In the genomic region with DNA sequence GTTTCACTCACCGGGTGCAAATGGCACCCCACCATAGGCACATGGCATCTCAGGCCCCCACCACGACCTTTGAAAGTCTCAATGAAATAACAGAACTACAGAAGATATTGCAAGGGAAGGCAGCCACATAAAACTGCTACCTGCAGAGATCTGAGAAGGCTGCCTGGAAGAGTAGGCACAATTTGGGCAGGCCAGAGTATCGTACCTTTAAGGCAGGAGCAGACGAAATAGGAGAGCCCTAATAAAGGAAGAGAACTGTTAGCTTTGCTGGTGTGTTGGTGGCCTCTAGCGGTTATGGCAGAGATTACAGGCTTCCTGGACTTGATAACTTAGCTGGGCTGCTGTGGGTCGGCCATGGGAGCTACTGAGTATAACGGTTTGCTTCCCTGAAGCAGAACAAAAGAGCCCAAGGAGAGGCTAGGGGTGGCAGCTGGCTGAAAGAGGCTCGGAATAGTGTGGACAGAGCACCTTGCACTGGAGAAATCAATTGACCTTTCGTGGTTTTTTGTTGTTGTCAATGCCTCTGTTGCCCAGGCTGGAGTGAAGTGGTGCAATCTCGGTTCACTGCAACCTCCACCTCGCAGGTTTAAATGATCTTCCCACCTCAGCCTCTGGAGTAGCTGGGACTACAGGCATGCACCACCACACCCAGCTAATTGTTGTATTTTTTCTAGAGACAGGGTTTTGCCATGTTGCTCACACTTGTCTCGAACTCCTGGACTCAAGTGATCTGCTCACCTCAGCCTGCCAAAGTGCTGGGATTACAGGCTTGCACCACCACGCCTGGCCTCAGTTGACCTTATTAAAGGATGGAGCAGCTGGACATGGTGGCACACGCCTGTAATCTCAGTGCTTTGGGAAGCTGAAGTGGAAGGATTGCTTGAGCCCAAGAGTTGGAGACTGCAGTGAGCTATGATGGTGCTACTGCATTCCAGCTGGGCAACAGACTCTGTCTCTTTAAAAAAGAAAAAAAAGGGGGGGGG, we compare ENCODE assay signal across 1 cellular context.
TF ChIP-seq lines count a peak whose summit lies in the region.

No MANE protein-coding gene starts in this region.

TF ChIP-seq in K562, 482 proteins besides CTCF, POLR2A, EP300 and RAD21 (continues in another document):
- TF ChIP-seq MYC (IDR thresholded peaks at IDR 0.05; ENCODE audit: low read depth, low read length) (peak; percentile 67), MYC (CRISPR knock-in tag; IDR thresholded peaks at IDR 0.05; ENCODE audit: borderline replicate concordance, low read depth) (no peak), ZNF445 (CRISPR knock-in tag; IDR thresholded peaks at IDR 0.05; ENCODE audit: low read depth) (no peak), RBFOX2 (IDR thresholded peaks at IDR 0.05; ENCODE audit: low read depth, low read length) (no peak), CBFB (CRISPR knock-in tag; IDR thresholded peaks at IDR 0.05) (no peak), MEIS2 (IDR thresholded peaks at IDR 0.05; ENCODE audit: partially characterized antibody) (no peak), ZEB2 (IDR thresholded peaks at IDR 0.05) (no peak), PHB2 (IDR thresholded peaks at IDR 0.05; ENCODE audit: low read depth) (no peak), FOXP1 (CRISPR knock-in tag; IDR thresholded peaks at IDR 0.05) (no peak), C11orf30 (IDR thresholded peaks at IDR 0.05; ENCODE audit: low read depth) (no peak), ZC3H4 (CRISPR knock-in tag; IDR thresholded peaks at IDR 0.05; ENCODE audit: borderline replicate concordance) (no peak), CC2D1A (IDR thresholded peaks at IDR 0.05) (no peak), RBM17 (IDR thresholded peaks at IDR 0.05; ENCODE audit: borderline replicate concordance, low read depth, low read length) (no peak), TSC22D4 (tag; IDR thresholded peaks at IDR 0.05) (no peak), GABPA (tag; conservative IDR thresholded peaks at IDR 0.05; ENCODE audit: low read depth) (no peak), ZNF76 (CRISPR knock-in tag; IDR thresholded peaks at IDR 0.05; ENCODE audit: borderline replicate concordance) (no peak), CSDE1 (IDR thresholded peaks at IDR 0.05) (no peak), HEY1 (CRISPR knock-in tag; IDR thresholded peaks at IDR 0.05; ENCODE audit: borderline replicate concordance) (no peak), MCM3 (IDR thresholded peaks at IDR 0.05) (no peak), ZNF282 (CRISPR knock-in tag; IDR thresholded peaks at IDR 0.05) (no peak), NR2C1 (IDR thresholded peaks at IDR 0.05) (no peak), NR2C1 (tag; IDR thresholded peaks at IDR 0.05) (no peak), HNRNPH1 (optimal IDR thresholded peaks at IDR 0.05; ENCODE audit: low read depth, low read length) (no peak), ZNF143 (CRISPR knock-in tag; IDR thresholded peaks at IDR 0.05) (no peak), BRD4 (IDR thresholded peaks at IDR 0.05) (no peak), TEAD1 (CRISPR knock-in tag; IDR thresholded peaks at IDR 0.05) (no peak), ATF7 (IDR thresholded peaks at IDR 0.05) (no peak), SIX5 (IDR thresholded peaks at IDR 0.05; ENCODE audit: borderline replicate concordance in 1 of 2, insufficient read depth in 1 of 2, low read depth in 1 of 2, low read length in 2 of 2) (no peak), HIVEP1 (CRISPR knock-in tag; IDR thresholded peaks at IDR 0.05) (no peak), ZNF41 (CRISPR knock-in tag; conservative IDR thresholded peaks at IDR 0.05) (no peak), ZNF197 (CRISPR knock-in tag; IDR thresholded peaks at IDR 0.05; ENCODE audit: low read depth) (no peak), SUPT5H (IDR thresholded peaks at IDR 0.05) (no peak), EZH2 (IDR thresholded peaks at IDR 0.05; ENCODE audit: borderline replicate concordance, low read depth, low read length) (no peak), HLTF (IDR thresholded peaks at IDR 0.05) (no peak), ELF1 (tag; IDR thresholded peaks at IDR 0.05) (no peak), ZNF253 (CRISPR knock-in tag; conservative IDR thresholded peaks at IDR 0.05) (no peak)
- TF ChIP-seq, protein P1, sequence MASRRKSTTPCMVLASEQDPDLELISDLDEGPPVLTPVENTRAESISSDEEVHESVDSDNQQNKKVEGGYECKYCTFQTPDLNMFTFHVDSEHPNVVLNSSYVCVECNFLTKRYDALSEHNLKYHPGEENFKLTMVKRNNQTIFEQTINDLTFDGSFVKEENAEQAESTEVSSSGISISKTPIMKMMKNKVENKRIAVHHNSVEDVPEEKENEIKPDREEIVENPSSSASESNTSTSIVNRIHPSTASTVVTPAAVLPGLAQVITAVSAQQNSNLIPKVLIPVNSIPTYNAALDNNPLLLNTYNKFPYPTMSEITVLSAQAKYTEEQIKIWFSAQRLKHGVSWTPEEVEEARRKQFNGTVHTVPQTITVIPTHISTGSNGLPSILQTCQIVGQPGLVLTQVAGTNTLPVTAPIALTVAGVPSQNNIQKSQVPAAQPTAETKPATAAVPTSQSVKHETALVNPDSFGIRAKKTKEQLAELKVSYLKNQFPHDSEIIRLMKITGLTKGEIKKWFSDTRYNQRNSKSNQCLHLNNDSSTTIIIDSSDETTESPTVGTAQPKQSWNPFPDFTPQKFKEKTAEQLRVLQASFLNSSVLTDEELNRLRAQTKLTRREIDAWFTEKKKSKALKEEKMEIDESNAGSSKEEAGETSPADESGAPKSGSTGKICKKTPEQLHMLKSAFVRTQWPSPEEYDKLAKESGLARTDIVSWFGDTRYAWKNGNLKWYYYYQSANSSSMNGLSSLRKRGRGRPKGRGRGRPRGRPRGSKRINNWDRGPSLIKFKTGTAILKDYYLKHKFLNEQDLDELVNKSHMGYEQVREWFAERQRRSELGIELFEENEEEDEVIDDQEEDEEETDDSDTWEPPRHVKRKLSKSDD (conservative IDR thresholded peaks at IDR 0.05; ENCODE audit: low read length) = peak; percentile 89
- TF ChIP-seq, protein P2, sequence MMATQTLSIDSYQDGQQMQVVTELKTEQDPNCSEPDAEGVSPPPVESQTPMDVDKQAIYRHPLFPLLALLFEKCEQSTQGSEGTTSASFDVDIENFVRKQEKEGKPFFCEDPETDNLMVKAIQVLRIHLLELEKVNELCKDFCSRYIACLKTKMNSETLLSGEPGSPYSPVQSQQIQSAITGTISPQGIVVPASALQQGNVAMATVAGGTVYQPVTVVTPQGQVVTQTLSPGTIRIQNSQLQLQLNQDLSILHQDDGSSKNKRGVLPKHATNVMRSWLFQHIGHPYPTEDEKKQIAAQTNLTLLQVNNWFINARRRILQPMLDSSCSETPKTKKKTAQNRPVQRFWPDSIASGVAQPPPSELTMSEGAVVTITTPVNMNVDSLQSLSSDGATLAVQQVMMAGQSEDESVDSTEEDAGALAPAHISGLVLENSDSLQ (IDR thresholded peaks at IDR 0.05) = no peak
- TF ChIP-seq, protein P3, sequence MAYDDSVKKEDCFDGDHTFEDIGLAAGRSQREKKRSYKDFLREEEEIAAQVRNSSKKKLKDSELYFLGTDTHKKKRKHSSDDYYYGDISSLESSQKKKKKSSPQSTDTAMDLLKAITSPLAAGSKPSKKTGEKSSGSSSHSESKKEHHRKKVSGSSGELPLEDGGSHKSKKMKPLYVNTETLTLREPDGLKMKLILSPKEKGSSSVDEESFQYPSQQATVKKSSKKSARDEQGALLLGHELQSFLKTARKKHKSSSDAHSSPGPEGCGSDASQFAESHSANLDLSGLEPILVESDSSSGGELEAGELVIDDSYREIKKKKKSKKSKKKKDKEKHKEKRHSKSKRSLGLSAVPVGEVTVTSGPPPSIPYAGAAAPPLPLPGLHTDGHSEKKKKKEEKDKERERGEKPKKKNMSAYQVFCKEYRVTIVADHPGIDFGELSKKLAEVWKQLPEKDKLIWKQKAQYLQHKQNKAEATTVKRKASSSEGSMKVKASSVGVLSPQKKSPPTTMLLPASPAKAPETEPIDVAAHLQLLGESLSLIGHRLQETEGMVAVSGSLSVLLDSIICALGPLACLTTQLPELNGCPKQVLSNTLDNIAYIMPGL (CRISPR knock-in tag; IDR thresholded peaks at IDR 0.05) = peak; percentile 63; the same call in 1 of the 2 replicates
- TF ChIP-seq, protein P4, sequence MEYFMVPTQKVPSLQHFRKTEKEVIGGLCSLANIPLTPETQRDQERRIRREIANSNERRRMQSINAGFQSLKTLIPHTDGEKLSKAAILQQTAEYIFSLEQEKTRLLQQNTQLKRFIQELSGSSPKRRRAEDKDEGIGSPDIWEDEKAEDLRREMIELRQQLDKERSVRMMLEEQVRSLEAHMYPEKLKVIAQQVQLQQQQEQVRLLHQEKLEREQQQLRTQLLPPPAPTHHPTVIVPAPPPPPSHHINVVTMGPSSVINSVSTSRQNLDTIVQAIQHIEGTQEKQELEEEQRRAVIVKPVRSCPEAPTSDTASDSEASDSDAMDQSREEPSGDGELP (CRISPR knock-in tag; IDR thresholded peaks at IDR 0.05; ENCODE audit: borderline replicate concordance) = no peak
- TF ChIP-seq, protein P5, sequence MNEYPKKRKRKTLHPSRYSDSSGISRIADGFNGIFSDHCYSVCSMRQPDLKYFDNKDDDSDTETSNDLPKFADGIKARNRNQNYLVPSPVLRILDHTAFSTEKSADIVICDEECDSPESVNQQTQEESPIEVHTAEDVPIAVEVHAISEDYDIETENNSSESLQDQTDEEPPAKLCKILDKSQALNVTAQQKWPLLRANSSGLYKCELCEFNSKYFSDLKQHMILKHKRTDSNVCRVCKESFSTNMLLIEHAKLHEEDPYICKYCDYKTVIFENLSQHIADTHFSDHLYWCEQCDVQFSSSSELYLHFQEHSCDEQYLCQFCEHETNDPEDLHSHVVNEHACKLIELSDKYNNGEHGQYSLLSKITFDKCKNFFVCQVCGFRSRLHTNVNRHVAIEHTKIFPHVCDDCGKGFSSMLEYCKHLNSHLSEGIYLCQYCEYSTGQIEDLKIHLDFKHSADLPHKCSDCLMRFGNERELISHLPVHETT (CRISPR knock-in tag; conservative IDR thresholded peaks at IDR 0.05 in 1 of 2, IDR thresholded peaks at IDR 0.05 in 1 of 2) = no peak
- TF ChIP-seq, protein P6, sequence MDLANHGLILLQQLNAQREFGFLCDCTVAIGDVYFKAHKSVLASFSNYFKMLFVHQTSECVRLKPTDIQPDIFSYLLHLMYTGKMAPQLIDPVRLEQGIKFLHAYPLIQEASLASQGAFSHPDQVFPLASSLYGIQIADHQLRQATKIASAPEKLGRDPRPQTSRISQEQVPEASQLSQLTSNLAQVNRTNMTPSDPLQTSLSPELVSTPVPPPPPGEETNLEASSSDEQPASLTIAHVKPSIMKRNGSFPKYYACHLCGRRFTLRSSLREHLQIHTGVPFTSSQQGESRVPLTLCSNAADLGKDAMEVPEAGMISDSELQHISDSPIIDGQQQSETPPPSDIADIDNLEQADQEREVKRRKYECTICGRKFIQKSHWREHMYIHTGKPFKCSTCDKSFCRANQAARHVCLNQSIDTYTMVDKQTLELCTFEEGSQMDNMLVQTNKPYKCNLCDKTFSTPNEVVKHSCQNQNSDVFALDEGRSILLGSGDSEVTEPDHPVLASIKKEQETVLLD (IDR thresholded peaks at IDR 0.05) = no peak
- TF ChIP-seq, protein P7, sequence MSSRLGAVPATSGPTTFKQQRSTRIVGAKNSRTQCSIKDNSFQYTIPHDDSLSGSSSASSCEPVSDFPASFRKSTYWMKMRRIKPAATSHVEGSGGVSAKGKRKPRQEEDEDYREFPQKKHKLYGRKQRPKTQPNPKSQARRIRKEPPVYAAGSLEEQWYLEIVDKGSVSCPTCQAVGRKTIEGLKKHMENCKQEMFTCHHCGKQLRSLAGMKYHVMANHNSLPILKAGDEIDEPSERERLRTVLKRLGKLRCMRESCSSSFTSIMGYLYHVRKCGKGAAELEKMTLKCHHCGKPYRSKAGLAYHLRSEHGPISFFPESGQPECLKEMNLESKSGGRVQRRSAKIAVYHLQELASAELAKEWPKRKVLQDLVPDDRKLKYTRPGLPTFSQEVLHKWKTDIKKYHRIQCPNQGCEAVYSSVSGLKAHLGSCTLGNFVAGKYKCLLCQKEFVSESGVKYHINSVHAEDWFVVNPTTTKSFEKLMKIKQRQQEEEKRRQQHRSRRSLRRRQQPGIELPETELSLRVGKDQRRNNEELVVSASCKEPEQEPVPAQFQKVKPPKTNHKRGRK (tag; IDR thresholded peaks at IDR 0.05) = no peak
- TF ChIP-seq, protein P8, sequence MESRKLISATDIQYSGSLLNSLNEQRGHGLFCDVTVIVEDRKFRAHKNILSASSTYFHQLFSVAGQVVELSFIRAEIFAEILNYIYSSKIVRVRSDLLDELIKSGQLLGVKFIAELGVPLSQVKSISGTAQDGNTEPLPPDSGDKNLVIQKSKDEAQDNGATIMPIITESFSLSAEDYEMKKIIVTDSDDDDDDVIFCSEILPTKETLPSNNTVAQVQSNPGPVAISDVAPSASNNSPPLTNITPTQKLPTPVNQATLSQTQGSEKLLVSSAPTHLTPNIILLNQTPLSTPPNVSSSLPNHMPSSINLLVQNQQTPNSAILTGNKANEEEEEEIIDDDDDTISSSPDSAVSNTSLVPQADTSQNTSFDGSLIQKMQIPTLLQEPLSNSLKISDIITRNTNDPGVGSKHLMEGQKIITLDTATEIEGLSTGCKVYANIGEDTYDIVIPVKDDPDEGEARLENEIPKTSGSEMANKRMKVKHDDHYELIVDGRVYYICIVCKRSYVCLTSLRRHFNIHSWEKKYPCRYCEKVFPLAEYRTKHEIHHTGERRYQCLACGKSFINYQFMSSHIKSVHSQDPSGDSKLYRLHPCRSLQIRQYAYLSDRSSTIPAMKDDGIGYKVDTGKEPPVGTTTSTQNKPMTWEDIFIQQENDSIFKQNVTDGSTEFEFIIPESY (CRISPR knock-in tag; IDR thresholded peaks at IDR 0.05) = no peak
- TF ChIP-seq, protein P9, sequence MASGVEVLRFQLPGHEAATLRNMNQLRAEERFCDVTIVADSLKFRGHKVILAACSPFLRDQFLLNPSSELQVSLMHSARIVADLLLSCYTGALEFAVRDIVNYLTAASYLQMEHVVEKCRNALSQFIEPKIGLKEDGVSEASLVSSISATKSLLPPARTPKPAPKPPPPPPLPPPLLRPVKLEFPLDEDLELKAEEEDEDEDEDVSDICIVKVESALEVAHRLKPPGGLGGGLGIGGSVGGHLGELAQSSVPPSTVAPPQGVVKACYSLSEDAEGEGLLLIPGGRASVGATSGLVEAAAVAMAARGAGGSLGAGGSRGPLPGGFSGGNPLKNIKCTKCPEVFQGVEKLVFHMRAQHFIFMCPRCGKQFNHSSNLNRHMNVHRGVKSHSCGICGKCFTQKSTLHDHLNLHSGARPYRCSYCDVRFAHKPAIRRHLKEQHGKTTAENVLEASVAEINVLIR (CRISPR knock-in tag; IDR thresholded peaks at IDR 0.05) = no peak
- TF ChIP-seq, protein P10, sequence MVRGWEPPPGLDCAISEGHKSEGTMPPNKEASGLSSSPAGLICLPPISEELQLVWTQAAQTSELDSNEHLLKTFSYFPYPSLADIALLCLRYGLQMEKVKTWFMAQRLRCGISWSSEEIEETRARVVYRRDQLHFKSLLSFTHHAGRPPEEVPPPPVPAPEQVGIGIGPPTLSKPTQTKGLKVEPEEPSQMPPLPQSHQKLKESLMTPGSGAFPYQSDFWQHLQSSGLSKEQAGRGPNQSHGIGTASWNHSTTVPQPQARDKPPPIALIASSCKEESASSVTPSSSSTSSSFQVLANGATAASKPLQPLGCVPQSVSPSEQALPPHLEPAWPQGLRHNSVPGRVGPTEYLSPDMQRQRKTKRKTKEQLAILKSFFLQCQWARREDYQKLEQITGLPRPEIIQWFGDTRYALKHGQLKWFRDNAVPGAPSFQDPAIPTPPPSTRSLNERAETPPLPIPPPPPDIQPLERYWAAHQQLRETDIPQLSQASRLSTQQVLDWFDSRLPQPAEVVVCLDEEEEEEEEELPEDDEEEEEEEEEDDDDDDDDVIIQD (CRISPR knock-in tag; IDR thresholded peaks at IDR 0.05) = no peak
